Comparison of ENCODE assay signal across 20 cellular contexts in the genomic region with DNA sequence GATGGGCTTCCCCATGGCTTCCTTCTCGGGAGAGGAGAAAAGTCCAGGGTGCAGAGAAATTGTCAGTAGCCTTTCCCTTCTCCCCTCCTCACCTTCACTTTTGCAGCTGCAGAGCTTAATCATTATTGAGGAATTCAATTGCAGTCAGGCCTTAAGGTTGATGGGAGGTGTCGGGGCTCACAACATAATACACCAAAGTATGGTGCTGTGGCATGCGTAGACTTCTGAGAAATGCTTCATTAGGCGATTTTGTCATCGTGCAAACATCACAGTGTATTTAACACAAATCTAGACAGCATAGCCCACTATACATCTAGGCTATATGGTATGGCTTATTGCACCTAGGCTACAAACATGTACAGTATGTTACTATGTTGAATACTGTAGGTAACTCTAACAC.
A peak's percentile ranks its signal among the peaks of the same experiment; 100 is the strongest.
DNase-seq lines count a peak whose midpoint lies in the region; ATAC-seq and TF ChIP-seq lines count a peak whose summit lies in the region.
"Had no signal": no experiment of that assay in that cellular context is flagged by ENCODE, and none has a peak within 500 bp of the region (broad histone marks: within the 10 kb centered on the region; RNA-seq: fewer than 3 reads in every experiment).

No MANE protein-coding gene starts in this region.

- H2AK5ac ChIP-seq in trophoblast cell (ENCODE audit: low read length) = no peak overlapping the region

- H3K27ac ChIP-seq in HUES48 (ENCODE audit: low read depth, low read length) (peak overlapping the region; percentile 37), ectodermal cell (ENCODE audit: insufficient read depth, low read depth, low read length, poor library complexity, severe bottlenecking) (peak overlapping the region; percentile 26), trophoblast cell (ENCODE audit: low read depth, low read length) (no peak overlapping the region)
- H3K27ac ChIP-seq: 22Rv1, A549, C4-2B, HL-60 had no signal

- H3K18ac ChIP-seq in trophoblast cell (ENCODE audit: low read length) = no peak overlapping the region

- H3K4me1 ChIP-seq in Caco-2 (peaks cover 22% of the 10 kb centered on the region), HUES48 (ENCODE audit: control insufficient read depth, insufficient read depth, low read length) (peaks cover 34% of the 10 kb centered on the region), ectodermal cell (ENCODE audit: control insufficient read depth, insufficient read depth, low read length) (peaks cover 4% of the 10 kb centered on the region), trophoblast cell (ENCODE audit: control insufficient read depth in 1 of 2, insufficient read depth in 2 of 2, low read length in 2 of 2) (peaks cover 13 to 16% of the 10 kb centered on the region in 2 experiments)
- H3K4me1 ChIP-seq: A549 had no signal

- H3K4ac ChIP-seq in trophoblast cell (ENCODE audit: low read depth, low read length) = no peak overlapping the region

- DNase-seq in Caco-2 (no peak), trophoblast cell (peak; percentile 54 to 67)
- no peak for DNase-seq in activated CD4-positive, alpha-beta T cell treated with anti-CD3 and anti-CD28 coated beads for 4 hours
- no peak for DNase-seq in activated CD4-positive, alpha-beta T cell treated with anti-CD3 and anti-CD28 coated beads, Interleukin-2, amount 10 ng/mL, durations not matched to agents 24 days and 14 days
- DNase-seq: AML-193; CD4-positive, alpha-beta T cell; DMS153; DMS79; GDM1; GOT3; IMR-90; KBM-7 had no signal

- no peak overlapping the region for H3K14ac ChIP-seq in trophoblast cell (ENCODE audit: low read length)

- CTCF ChIA-PET in Caco-2 (lab: Charles Lee) = no interaction called here

- 92 to 93% methylated on average over 5 of the region's 5 CpGs for WGBS in ectodermal cell, 2 experiments
- WGBS in trophoblast cell (ENCODE audit: extremely low coverage, insufficient coverage, insufficient read length) = no CpG with 5 or more reads among the region's 5 CpGs

- H3K4me3 Mint-ChIP-seq in Caco-2 (ENCODE audit: unreplicated experiment) = no peak overlapping the region
- H3K4me3 Mint-ChIP-seq in activated CD4-positive, alpha-beta T cell treated with anti-CD3 and anti-CD28 coated beads, Interleukin-2, amount 10 ng/mL, durations not matched to agents 24 days and 14 days = no peak overlapping the region
- H3K4me3 Mint-ChIP-seq: CD4-positive, alpha-beta T cell had no signal

- H2BK5ac ChIP-seq in trophoblast cell (ENCODE audit: low read depth, low read length, poor library complexity) = no peak overlapping the region

- peaks cover 42% of the 10 kb centered on the region for H3K4me1 Mint-ChIP-seq in Caco-2 (ENCODE audit: low read depth, unreplicated experiment)
- H3K4me1 Mint-ChIP-seq in activated CD4-positive, alpha-beta T cell treated with anti-CD3 and anti-CD28 coated beads, Interleukin-2, amount 10 ng/mL, durations not matched to agents 24 days and 14 days = no peaks in the 10 kb centered on the region

- no peaks in the 10 kb centered on the region for H3K36me3 Mint-ChIP-seq in Caco-2 (ENCODE audit: insufficient read depth, unreplicated experiment)
- H3K36me3 Mint-ChIP-seq in activated CD4-positive, alpha-beta T cell treated with anti-CD3 and anti-CD28 coated beads, Interleukin-2, amount 10 ng/mL, durations not matched to agents 24 days and 14 days (ENCODE audit: low read depth) = no peaks in the 10 kb centered on the region

- H3K79me2 ChIP-seq in trophoblast cell (ENCODE audit: control insufficient read depth, insufficient read depth, low read length, poor library complexity) = peaks cover 3% of the 10 kb centered on the region

- peak overlapping the region; percentile 37 for H2BK120ac ChIP-seq in trophoblast cell (ENCODE audit: insufficient read depth, low read length, poor library complexity)

- H3K9ac ChIP-seq in HUES48 (ENCODE audit: low read depth, low read length) = 0 out of 2 replicates have a peak overlapping the region, but pooled peaks have one; percentile 25
- no peak overlapping the region for H3K9ac ChIP-seq in trophoblast cell (ENCODE audit: low read length)

- H3K27me3 ChIP-seq in Caco-2 (replicated peaks; ENCODE audit: control insufficient read depth, insufficient read depth, low read length) (no peaks in the 10 kb centered on the region), HUES48 (ENCODE audit: control insufficient read depth, insufficient read depth, low read length) (no peaks in the 10 kb centered on the region), ectodermal cell (ENCODE audit: control insufficient read depth, insufficient read depth, low read length, poor library complexity, severe bottlenecking) (no peaks in the 10 kb centered on the region), trophoblast cell (ENCODE audit: insufficient read depth, low read length) (no peaks in the 10 kb centered on the region)

- H4K91ac ChIP-seq in trophoblast cell (ENCODE audit: low read depth, low read length) = no peak overlapping the region

- intact Hi-C loops in Caco-2 (cut with micrococcal nuclease; ENCODE audit: unreplicated experiment) = no loop called here
- intact Hi-C loops in activated CD4-positive, alpha-beta T cell treated with anti-CD3 and anti-CD28 coated beads, Interleukin-2, amount 10 ng/mL, durations not matched to agents 24 days and 14 days (cut with micrococcal nuclease) = no loop called here

- H3K4me3 ChIP-seq in Caco-2 (ENCODE audit: low read depth, low read length) = no peak overlapping the region
- no peak overlapping the region for H3K4me3 ChIP-seq in HUES48 (ENCODE audit: low read depth, low read length)
- no peak overlapping the region for H3K4me3 ChIP-seq in ectodermal cell (ENCODE audit: insufficient read depth, low read depth, low read length)
- H3K4me3 ChIP-seq in trophoblast cell (ENCODE audit: low read depth, low read length) = no peak overlapping the region
- H3K4me3 ChIP-seq: A549, HAP-1 had no signal

- no peak overlapping the region for H2BK12ac ChIP-seq in trophoblast cell (ENCODE audit: low read length)

- H3K27ac Mint-ChIP-seq in Caco-2 (ENCODE audit: unreplicated experiment) = peak overlapping the region; percentile 21
- H3K27ac Mint-ChIP-seq in activated CD4-positive, alpha-beta T cell treated with anti-CD3 and anti-CD28 coated beads, Interleukin-2, amount 10 ng/mL, durations not matched to agents 24 days and 14 days = no peak overlapping the region
- H3K27ac Mint-ChIP-seq: CD4-positive, alpha-beta T cell had no signal

- no peak for TF ChIP-seq CTCF in Caco-2 (IDR thresholded peaks at IDR 0.05; ENCODE audit: insufficient read depth in 1 of 2, low read depth in 1 of 2, low read length in 1 of 2, severe bottlenecking in 1 of 2, unreplicated experiment in 1 of 2)

- no peak for ATAC-seq in GM19397 (IDR thresholded peaks at IDR 0.05; ENCODE audit: unreplicated experiment)
- ATAC-seq: A549 had no signal

- no peak overlapping the region for H4K12ac ChIP-seq in trophoblast cell (ENCODE audit: low read depth, low read length)

- no peaks in the 10 kb centered on the region for H3K9me3 ChIP-seq in Caco-2
- H3K9me3 ChIP-seq in HUES48 (ENCODE audit: control insufficient read depth, insufficient read depth, low read length) = no peaks in the 10 kb centered on the region
- H3K9me3 ChIP-seq in ectodermal cell (ENCODE audit: control insufficient read depth, low read length) = no peaks in the 10 kb centered on the region
- no peaks in the 10 kb centered on the region for H3K9me3 ChIP-seq in trophoblast cell (ENCODE audit: insufficient read depth, low read depth, low read length)
- H3K9me3 ChIP-seq: A549, HAP-1 had no signal

- POLR2A ChIA-PET in Caco-2 (lab: Charles Lee) = no interaction called here

- H2AFZ ChIP-seq in trophoblast cell (ENCODE audit: insufficient read depth, low read length, poor library complexity) = no peak overlapping the region

- no peak overlapping the region for H3K4me2 ChIP-seq in trophoblast cell (ENCODE audit: low read length)
- H3K4me2 ChIP-seq: A549 had no signal

- H3K9me3 Mint-ChIP-seq in Caco-2 (ENCODE audit: unreplicated experiment) = no peaks in the 10 kb centered on the region
- no peaks in the 10 kb centered on the region for H3K9me3 Mint-ChIP-seq in activated CD4-positive, alpha-beta T cell treated with anti-CD3 and anti-CD28 coated beads, Interleukin-2, amount 10 ng/mL, durations not matched to agents 24 days and 14 days
- H3K9me3 Mint-ChIP-seq: CD4-positive, alpha-beta T cell had no signal

- H3K36me3 ChIP-seq in Caco-2 (ENCODE audit: control insufficient read depth, insufficient read depth, low read length) = no peaks in the 10 kb centered on the region
- H3K36me3 ChIP-seq in HUES48 (ENCODE audit: control insufficient read depth, insufficient read depth, low read length) = peaks cover 4% of the 10 kb centered on the region; the same call in 1 of the 2 replicates
- no peaks in the 10 kb centered on the region for H3K36me3 ChIP-seq in ectodermal cell (ENCODE audit: control insufficient read depth, insufficient read depth, low read length)
- H3K36me3 ChIP-seq in trophoblast cell (ENCODE audit: control insufficient read depth in 1 of 2, insufficient read depth in 2 of 2, low read length in 2 of 2) = no peaks in the 10 kb centered on the region
- H3K36me3 ChIP-seq: HAP-1 had no signal

- H3K27me3 Mint-ChIP-seq in Caco-2 (ENCODE audit: insufficient read depth, unreplicated experiment) = no peaks in the 10 kb centered on the region
- peaks cover 18% of the 10 kb centered on the region for H3K27me3 Mint-ChIP-seq in activated CD4-positive, alpha-beta T cell treated with anti-CD3 and anti-CD28 coated beads, Interleukin-2, amount 10 ng/mL, durations not matched to agents 24 days and 14 days

- no TSS peak for BruUV-seq in Caco-2 (replicated peaks; lab: Mats Ljungman, UMichigan)

- H3K79me1 ChIP-seq in trophoblast cell (ENCODE audit: low read length) = peaks cover 27% of the 10 kb centered on the region

- no peak overlapping the region for H4K8ac ChIP-seq in trophoblast cell (ENCODE audit: low read depth, low read length)

- no peak overlapping the region for H3K23ac ChIP-seq in trophoblast cell (ENCODE audit: low read length)

Comparison
In these comparisons a context has a peak if more than half of its experiments do, and no peak if none do; other contexts are left out.
1. DNase-seq: peak in trophoblast cell (2 of 2); none in Caco-2 (0 of 2), activated CD4-positive, alpha-beta T cell treated with anti-CD3 and anti-CD28 coated beads for 4 hours (0 of 2) and activated CD4-positive, alpha-beta T cell treated with anti-CD3 and anti-CD28 coated beads, Interleukin-2, amount 10 ng/mL, durations not matched to agents 24 days and 14 days (single experiment).